In genomic region chr1:95084317-95085176, GRCh38 we compare ENCODE assay signal across 8 cellular contexts. TPM values are rescaled to one million over a fixed set of nuclear protein-coding genes. Genes with fewer than 3 reads are reported as not detected.
DNase-seq lines count a peak whose midpoint lies in the region; ATAC-seq, FAIRE-seq and TF ChIP-seq lines count a peak whose summit lies in the region.

No MANE protein-coding gene starts in this region.

- no peak overlapping the region for H3K4me3 Mint-ChIP-seq in activated CD8-positive, alpha-beta T cell treated with anti-CD3 and anti-CD28 coated beads, Interleukin-2, amount 10 ng/mL, durations not matched to agents 7 days and 5 days
- H3K4me3 Mint-ChIP-seq in stimulated activated memory B cell treated with anti-CD40 and anti-IgM and Interleukin-4, amounts not matched to agents 10 μg/mL and 1 μg/mL and 100 μg/mL, for 72 hours: no peak overlapping the region

- CTCF ChIA-PET in activated CD8-positive, alpha-beta T cell treated with anti-CD3 and anti-CD28 coated beads, Interleukin-2, amount 10 ng/mL, durations not matched to agents 7 days and 5 days (lab: Charles Lee): interaction anchor here (0.5 to 2.7 kb wide), 15 partner anchors 9 to 291 kb away, joined by 3 to 22 read pairs (median 6); partner anchors contain the start of genes ALG14, RWDD3 and TLCD4

- H3K27me3 Mint-ChIP-seq in activated CD8-positive, alpha-beta T cell treated with anti-CD3 and anti-CD28 coated beads, Interleukin-2, amount 10 ng/mL, durations not matched to agents 7 days and 5 days (ENCODE audit: low read depth): peaks cover 10% of the 10 kb centered on the region
- peaks cover 3% of the 10 kb centered on the region for H3K27me3 Mint-ChIP-seq in stimulated activated memory B cell treated with anti-CD40 and anti-IgM and Interleukin-4, amounts not matched to agents 10 μg/mL and 1 μg/mL and 100 μg/mL, for 72 hours

- TF ChIP-seq POLR2A in H54 (IDR thresholded peaks at IDR 0.05; ENCODE audit: low read depth, low read length): no peak

- peak; percentile 51 for ATAC-seq in activated CD8-positive, alpha-beta T cell treated with anti-CD3 and anti-CD28 coated beads, Interleukin-2, amount 10 ng/mL, durations not matched to agents 7 days and 5 days
- ATAC-seq in stimulated activated memory B cell treated with anti-CD40 and anti-IgM and Interleukin-4, amounts not matched to agents 10 μg/mL and 1 μg/mL and 100 μg/mL, for 72 hours: peak; percentile 69

- peak; percentile 25 for DNase-seq in 8988T
- DNase-seq in DMS53 treated with DMSO at 0.1 percent for 48 hours (lab: John Stamatoyannopoulos, UW; ENCODE audit: unreplicated experiment): peak; percentile 90
- no peak for DNase-seq in H54 (ENCODE audit: insufficient read length, low spot score)
- peak; percentile 20 for DNase-seq in MV-4-11 (lab: John Stamatoyannopoulos, UW)
- peak; percentile 29 for DNase-seq in activated CD8-positive, alpha-beta T cell treated with anti-CD3 and anti-CD28 coated beads, Interleukin-2, amount 10 ng/mL, durations not matched to agents 7 days and 5 days
- peak; percentile 16 to 50 for DNase-seq in hippocampal formation (lab: John Stamatoyannopoulos, UW)
- no peak for DNase-seq in NCI-H1048 (lab: John Stamatoyannopoulos, UW)

- no peaks in the 10 kb centered on the region for H3K9me3 Mint-ChIP-seq in activated CD8-positive, alpha-beta T cell treated with anti-CD3 and anti-CD28 coated beads, Interleukin-2, amount 10 ng/mL, durations not matched to agents 7 days and 5 days (ENCODE audit: insufficient read depth)
- H3K9me3 Mint-ChIP-seq in stimulated activated memory B cell treated with anti-CD40 and anti-IgM and Interleukin-4, amounts not matched to agents 10 μg/mL and 1 μg/mL and 100 μg/mL, for 72 hours: no peaks in the 10 kb centered on the region

- POLR2A ChIA-PET in activated CD8-positive, alpha-beta T cell treated with anti-CD3 and anti-CD28 coated beads, Interleukin-2, amount 10 ng/mL, durations not matched to agents 7 days and 5 days (lab: Charles Lee): interaction anchor here (0.6 to 1.4 kb wide), 2 partner anchors 11 to 149 kb away, joined by 3 read pairs; partner anchors contain the start of gene RWDD3

- H3K27ac Mint-ChIP-seq in activated CD8-positive, alpha-beta T cell treated with anti-CD3 and anti-CD28 coated beads, Interleukin-2, amount 10 ng/mL, durations not matched to agents 7 days and 5 days: no peak overlapping the region
- H3K27ac Mint-ChIP-seq in stimulated activated memory B cell treated with anti-CD40 and anti-IgM and Interleukin-4, amounts not matched to agents 10 μg/mL and 1 μg/mL and 100 μg/mL, for 72 hours: peak overlapping the region; percentile 8

- H3K4me1 Mint-ChIP-seq in activated CD8-positive, alpha-beta T cell treated with anti-CD3 and anti-CD28 coated beads, Interleukin-2, amount 10 ng/mL, durations not matched to agents 7 days and 5 days (ENCODE audit: low read depth): peaks cover 4% of the 10 kb centered on the region
- peaks cover 14% of the 10 kb centered on the region for H3K4me1 Mint-ChIP-seq in stimulated activated memory B cell treated with anti-CD40 and anti-IgM and Interleukin-4, amounts not matched to agents 10 μg/mL and 1 μg/mL and 100 μg/mL, for 72 hours

- H3K36me3 Mint-ChIP-seq in activated CD8-positive, alpha-beta T cell treated with anti-CD3 and anti-CD28 coated beads, Interleukin-2, amount 10 ng/mL, durations not matched to agents 7 days and 5 days (ENCODE audit: low read depth): no peaks in the 10 kb centered on the region
- H3K36me3 Mint-ChIP-seq in stimulated activated memory B cell treated with anti-CD40 and anti-IgM and Interleukin-4, amounts not matched to agents 10 μg/mL and 1 μg/mL and 100 μg/mL, for 72 hours: no peaks in the 10 kb centered on the region

- peak; percentile 57 for FAIRE-seq in H54 (lab: Jason Lieb, UNC)

RNA-seq across cellular contexts. Expression of gene ALG14, which starts 11.8 kb away (rescaled TPM):
- 1 to 10 TPM; 2.7 to 5.8 TPM for total RNA-seq in activated CD8-positive, alpha-beta T cell treated with anti-CD3 and anti-CD28 coated beads, Interleukin-2, amount 10 ng/mL, durations not matched to agents 7 days and 5 days

RNA-seq across cellular contexts. Expression of gene TLCD4, which starts 32.6 kb away (rescaled TPM):
- not detected for total RNA-seq in activated CD8-positive, alpha-beta T cell treated with anti-CD3 and anti-CD28 coated beads, Interleukin-2, amount 10 ng/mL, durations not matched to agents 7 days and 5 days

Comparison
In these comparisons a context has a peak if more than half of its experiments do, and no peak if none do; other contexts are left out.
1. DNase-seq: peak in 8988T (single experiment), DMS53 treated with DMSO at 0.1 percent for 48 hours (single experiment), MV-4-11 (single experiment), activated CD8-positive, alpha-beta T cell treated with anti-CD3 and anti-CD28 coated beads, Interleukin-2, amount 10 ng/mL, durations not matched to agents 7 days and 5 days (single experiment) and hippocampal formation (2 of 2); none in H54 (single experiment) and NCI-H1048 (single experiment).